ENCODE assay signal across 22 cellular contexts in genomic region chr6:141212296-141212695, GRCh38.
A peak's percentile ranks its signal among the peaks of the same experiment; 100 is the strongest.
DNase-seq lines count a peak whose midpoint lies in the region; ATAC-seq, FAIRE-seq and TF ChIP-seq lines count a peak whose summit lies in the region.
"Had no signal": no experiment of that assay in that cellular context is flagged by ENCODE, and none has a peak within 500 bp of the region (broad histone marks: within the 10 kb centered on the region; RNA-seq: fewer than 3 reads in every experiment).

No MANE protein-coding gene starts in this region.

- H3K9me3 ChIP-seq in Caco-2: no peaks in the 10 kb centered on the region
- H3K9me3 ChIP-seq in SU-DHL-6 (ENCODE audit: insufficient read depth, low read length): no peaks in the 10 kb centered on the region
- no peaks in the 10 kb centered on the region for H3K9me3 ChIP-seq in left lung
- H3K9me3 ChIP-seq in transverse colon: no peaks in the 10 kb centered on the region
- H3K9me3 ChIP-seq: left ventricle myocardium inferior had no signal

- H3K9me3 Mint-ChIP-seq in Caco-2 (ENCODE audit: unreplicated experiment): no peaks in the 10 kb centered on the region
- H3K9me3 Mint-ChIP-seq: activated naive CD4-positive, alpha-beta T cell treated with anti-CD3 and anti-CD28 coated beads, Interleukin-2, amount 10 ng/mL, durations not matched to agents 7 days and 5 days; activated T-cell treated with anti-CD3 and anti-CD28 coated beads, Interleukin-2, amount 50 U/mL, for 72 hours; T-helper 1 cell treated with Interleukin-12 subunit alpha and Interleukin-12 subunit beta and Interleukin-4 antibody, amounts not matched to agents 30 μg/mL and 1 μg/mL, for 36 hours had no signal

- peak overlapping the region; percentile 36 for H2AFZ ChIP-seq in SU-DHL-6 (ENCODE audit: low read depth, low read length, severe bottlenecking)

- no peak for TF ChIP-seq POLR2A in transverse colon (IDR thresholded peaks at IDR 0.05)

- no peaks in the 10 kb centered on the region for H3F3A ChIP-seq in SU-DHL-6 (ENCODE audit: insufficient read depth)

- no peaks in the 10 kb centered on the region for H3K36me3 Mint-ChIP-seq in Caco-2 (ENCODE audit: insufficient read depth, unreplicated experiment)
- H3K36me3 Mint-ChIP-seq: activated naive CD4-positive, alpha-beta T cell treated with anti-CD3 and anti-CD28 coated beads, Interleukin-2, amount 10 ng/mL, durations not matched to agents 7 days and 5 days; stimulated activated memory B cell treated with anti-CD40 and anti-IgM and Interleukin-4, amounts not matched to agents 10 μg/mL and 1 μg/mL and 100 μg/mL, for 72 hours had no signal

- intact Hi-C loops in Caco-2 (cut with micrococcal nuclease; ENCODE audit: unreplicated experiment) (no loop called here), left lung (cut with DNase I) (no loop called here), head of caudate nucleus (cut with DNase I) (no loop called here), transverse colon (cut with DNase I; ENCODE audit: low total_unique reads) (no loop called here)

- no peak overlapping the region for H3K9ac ChIP-seq in SU-DHL-6 (ENCODE audit: low read length)

- H3K4me1 ChIP-seq in Caco-2 (no peaks in the 10 kb centered on the region), left lung (no peaks in the 10 kb centered on the region), transverse colon (no peaks in the 10 kb centered on the region)
- H3K4me1 ChIP-seq: left ventricle myocardium inferior had no signal

- WGBS in transverse colon (ENCODE audit: low coverage in 1 of 2), 2 donors: 44 to 89% methylated on average over 1 of the region's 1 CpG

- no peak overlapping the region for H3K4me2 ChIP-seq in SU-DHL-6 (ENCODE audit: low read depth, low read length, poor library complexity, severe bottlenecking)

- H3K4me1 Mint-ChIP-seq in Caco-2 (ENCODE audit: low read depth, unreplicated experiment): no peaks in the 10 kb centered on the region
- H3K4me1 Mint-ChIP-seq: activated naive CD4-positive, alpha-beta T cell treated with anti-CD3 and anti-CD28 coated beads, Interleukin-2, amount 10 ng/mL, durations not matched to agents 7 days and 5 days; nephron; stimulated activated memory B cell treated with anti-CD40 and anti-IgM and Interleukin-4, amounts not matched to agents 10 μg/mL and 1 μg/mL and 100 μg/mL, for 72 hours had no signal

- H3K27me3 Mint-ChIP-seq in Caco-2 (ENCODE audit: insufficient read depth, unreplicated experiment): no peaks in the 10 kb centered on the region
- H3K27me3 Mint-ChIP-seq: activated naive CD4-positive, alpha-beta T cell treated with anti-CD3 and anti-CD28 coated beads, Interleukin-2, amount 10 ng/mL, durations not matched to agents 7 days and 5 days; stimulated activated memory B cell treated with anti-CD40 and anti-IgM and Interleukin-4, amounts not matched to agents 10 μg/mL and 1 μg/mL and 100 μg/mL, for 72 hours had no signal

- in situ Hi-C loops in transverse colon (cut with MboI; ENCODE audit: low pct_ligation_motif_present in 1 of 4, low pct_unique_long_range_greater_than_20kb in 1 of 4, low sequenced_read_pairs in 3 of 4): no loop called here

- H3K4me3 Mint-ChIP-seq in Caco-2 (ENCODE audit: unreplicated experiment): no peak overlapping the region
- H3K4me3 Mint-ChIP-seq: activated naive CD4-positive, alpha-beta T cell treated with anti-CD3 and anti-CD28 coated beads, Interleukin-2, amount 10 ng/mL, durations not matched to agents 7 days and 5 days; activated T-cell treated with anti-CD3 and anti-CD28 coated beads, Interleukin-2, amount 50 U/mL, for 72 hours; nephron; stimulated activated memory B cell treated with anti-CD40 and anti-IgM and Interleukin-4, amounts not matched to agents 10 μg/mL and 1 μg/mL and 100 μg/mL, for 72 hours; T-helper 1 cell treated with Interleukin-12 subunit alpha and Interleukin-12 subunit beta and Interleukin-4 antibody, amounts not matched to agents 30 μg/mL and 1 μg/mL, for 36 hours had no signal

- H3K27me3 ChIP-seq in Caco-2 (replicated peaks; ENCODE audit: control insufficient read depth, insufficient read depth, low read length): no peaks in the 10 kb centered on the region
- H3K27me3 ChIP-seq in SU-DHL-6 (ENCODE audit: low read length): no peaks in the 10 kb centered on the region
- no peaks in the 10 kb centered on the region for H3K27me3 ChIP-seq in left lung
- no peaks in the 10 kb centered on the region for H3K27me3 ChIP-seq in transverse colon
- H3K27me3 ChIP-seq: heart right ventricle had no signal

- no peak for TF ChIP-seq EP300 in transverse colon (IDR thresholded peaks at IDR 0.05; ENCODE audit: low read depth)

- H4K20me1 ChIP-seq in SU-DHL-6 (ENCODE audit: low read depth, low read length): no peaks in the 10 kb centered on the region

- POLR2A ChIA-PET in Caco-2 (lab: Charles Lee): no interaction called here

- H3K4me3 ChIP-seq in Caco-2 (ENCODE audit: low read depth, low read length) (no peak overlapping the region), SU-DHL-6 (ENCODE audit: insufficient read depth, low read length, poor library complexity, severe bottlenecking) (no peak overlapping the region), left lung (no peak overlapping the region), transverse colon (no peak overlapping the region)
- H3K4me3 ChIP-seq: heart right ventricle, left ventricle myocardium inferior had no signal

- no peaks in the 10 kb centered on the region for H3K9me2 ChIP-seq in SU-DHL-6 (replicated peaks; ENCODE audit: insufficient read depth, low read length)

- no peak for TF ChIP-seq CTCF in Caco-2 (IDR thresholded peaks at IDR 0.05; ENCODE audit: insufficient read depth in 1 of 2, low read depth in 1 of 2, low read length in 1 of 2, severe bottlenecking in 1 of 2, unreplicated experiment in 1 of 2)
- no peak for TF ChIP-seq CTCF in SU-DHL-6 (IDR thresholded peaks at IDR 0.05; ENCODE audit: insufficient read depth, low read length, poor library complexity, severe bottlenecking)
- no peak for TF ChIP-seq CTCF in left lung (IDR thresholded peaks at IDR 0.05)
- TF ChIP-seq CTCF in transverse colon (IDR thresholded peaks at IDR 0.05): no peak

- CTCF ChIA-PET in Caco-2 (lab: Charles Lee): no interaction called here

- H3K79me2 ChIP-seq in SU-DHL-6 (ENCODE audit: insufficient read depth, low read length): no peaks in the 10 kb centered on the region

- no peak for FAIRE-seq in GM19239 (lab: Jason Lieb, UNC)

- no peak overlapping the region for H3K27ac Mint-ChIP-seq in Caco-2 (ENCODE audit: unreplicated experiment)
- H3K27ac Mint-ChIP-seq: activated naive CD4-positive, alpha-beta T cell treated with anti-CD3 and anti-CD28 coated beads, Interleukin-2, amount 10 ng/mL, durations not matched to agents 7 days and 5 days; activated T-cell treated with anti-CD3 and anti-CD28 coated beads, Interleukin-2, amount 50 U/mL, for 72 hours; nephron; stimulated activated memory B cell treated with anti-CD40 and anti-IgM and Interleukin-4, amounts not matched to agents 10 μg/mL and 1 μg/mL and 100 μg/mL, for 72 hours; T-helper 1 cell treated with Interleukin-12 subunit alpha and Interleukin-12 subunit beta and Interleukin-4 antibody, amounts not matched to agents 30 μg/mL and 1 μg/mL, for 36 hours had no signal

- ATAC-seq in left lung: peak; percentile 91
- ATAC-seq: activated T-cell treated with anti-CD3 and anti-CD28 coated beads, Interleukin-2, amount 50 U/mL, for 72 hours; heart right ventricle; stimulated activated memory B cell treated with anti-CD40 and anti-IgM and Interleukin-4, amounts not matched to agents 10 μg/mL and 1 μg/mL and 100 μg/mL, for 72 hours had no signal

- BruUV-seq in Caco-2 (replicated peaks; lab: Mats Ljungman, UMichigan): no TSS peak

- DNase-seq in Caco-2 (peak; percentile 6 to 46), HK-2 (ENCODE audit: unreplicated experiment) (peak; percentile 6), left lung (no peak), GM19239 (ENCODE audit: insufficient read length, low spot score) (no peak), head of caudate nucleus (no peak), transverse colon (no peak), SIG-M5 (lab: John Stamatoyannopoulos, UW) (no peak)
- DNase-seq: activated CD4-positive, alpha-beta T cell treated with anti-CD3 and anti-CD28 coated beads for 48 hours; activated naive CD4-positive, alpha-beta T cell treated with anti-CD3 and anti-CD28 coated beads, Interleukin-2, amount 10 ng/mL, durations not matched to agents 7 days and 5 days; activated T-cell treated with anti-CD3 and anti-CD28 coated beads, Interleukin-2, amount 50 U/mL, for 72 hours; C1 segment of cervical spinal cord; caudate nucleus; dermis blood vessel endothelial cell; GF-D8; heart right ventricle; left ventricle myocardium inferior; NCI-H82; Right ventricle myocardium superior had no signal

- H3K27ac ChIP-seq in SU-DHL-6 (ENCODE audit: low read depth, low read length): no peak overlapping the region
- H3K27ac ChIP-seq in left lung: no peak overlapping the region
- H3K27ac ChIP-seq in transverse colon: no peak overlapping the region
- H3K27ac ChIP-seq: heart right ventricle, left ventricle myocardium inferior had no signal

- no peaks in the 10 kb centered on the region for H3K36me3 ChIP-seq in Caco-2 (ENCODE audit: control insufficient read depth, insufficient read depth, low read length)
- no peaks in the 10 kb centered on the region for H3K36me3 ChIP-seq in SU-DHL-6 (ENCODE audit: low read length)
- H3K36me3 ChIP-seq in left lung: no peaks in the 10 kb centered on the region
- H3K36me3 ChIP-seq in transverse colon: no peaks in the 10 kb centered on the region
- H3K36me3 ChIP-seq: heart right ventricle, left ventricle myocardium inferior had no signal

Comparison
In these comparisons a context has a peak if more than half of its experiments do, and no peak if none do; other contexts are left out.
1. DNase-seq: peak in Caco-2 (2 of 2) and HK-2 (single experiment); none in left lung (0 of 2), GM19239 (single experiment), head of caudate nucleus (0 of 42), transverse colon (single experiment) and SIG-M5 (single experiment).